In genomic region chr6:113630365-113630737, GRCh38 we compare ENCODE assay signal across 13 cellular contexts.
DNase-seq lines count a peak whose midpoint lies in the region; ATAC-seq and TF ChIP-seq lines count a peak whose summit lies in the region.
"Had no signal": no experiment of that assay in that cellular context is flagged by ENCODE, and none has a peak within 500 bp of the region (broad histone marks: within the 10 kb centered on the region; RNA-seq: fewer than 3 reads in every experiment).

No MANE protein-coding gene starts in this region.

- H2AFZ ChIP-seq in OCI-LY3 (ENCODE audit: low read depth, low read length) (no peak overlapping the region), GM23338 (no peak overlapping the region)

- intact Hi-C loops in gastrocnemius medialis (cut with DNase I; ENCODE audit: low total_unique reads) = loop anchor here (5.0 kb wide), 1 partner anchor 587 kb away; no protein-coding TSS in a partner anchor

- H3K79me2 ChIP-seq in OCI-LY3 (ENCODE audit: low read length) (peaks cover 8% of the 10 kb centered on the region), GM23338 (replicated peaks; ENCODE audit: insufficient read depth) (no peaks in the 10 kb centered on the region)

- no peaks in the 10 kb centered on the region for H3K9me2 ChIP-seq in GM23338 (ENCODE audit: insufficient read depth)

- H3K9me3 ChIP-seq in OCI-LY3 (ENCODE audit: insufficient read depth, low read length) = no peaks in the 10 kb centered on the region
- H3K9me3 ChIP-seq in gastrocnemius medialis = no peaks in the 10 kb centered on the region

- H3K9me3 Mint-ChIP-seq in GM23338 = no peaks in the 10 kb centered on the region

- H3K4me2 ChIP-seq in OCI-LY3 (ENCODE audit: low read length) (peak overlapping the region; percentile 83), GM23338 (no peak overlapping the region)

- DNase-seq in GM03348 (ENCODE audit: low spot score) = peak; percentile 7
- no peak for DNase-seq in epithelial cell of prostate (ENCODE audit: low read depth, low spot score)
- no peak for DNase-seq in gastrocnemius medialis
- DNase-seq in DMS 273 (lab: John Stamatoyannopoulos, UW; ENCODE audit: unreplicated experiment) = no peak
- DNase-seq in SK-N-DZ (ENCODE audit: low spot score) = no peak
- DNase-seq in GM23338 (ENCODE audit: low spot score) = no peak
- DNase-seq in anterior cingulate cortex (lab: John Stamatoyannopoulos, UW) = no peak
- DNase-seq: activated effector memory CD4-positive, alpha-beta T cell treated with Interleukin-2 at 50 U/mL for 16 hours; effector CD8-positive, alpha-beta T cell; kidney; NCI-H1092 had no signal

- no peak for TF ChIP-seq POLR2A in gastrocnemius medialis (IDR thresholded peaks at IDR 0.05)

- no peak for ATAC-seq in gastrocnemius medialis
- ATAC-seq in GM23338 = no peak

- H3K4me1 Mint-ChIP-seq in GM23338 = peaks cover 4% of the 10 kb centered on the region

- H4K20me1 ChIP-seq in OCI-LY3 (ENCODE audit: insufficient read depth, low read length) (no peaks in the 10 kb centered on the region), GM23338 (replicated peaks; ENCODE audit: insufficient read depth) (no peaks in the 10 kb centered on the region)

- no peak overlapping the region for H3K27ac Mint-ChIP-seq in GM23338

- H3K4me3 Mint-ChIP-seq in GM23338 = no peak overlapping the region

- H3F3A ChIP-seq in GM23338 (replicated peaks; ENCODE audit: low read depth) = no peaks in the 10 kb centered on the region

- TF ChIP-seq CTCF in OCI-LY3 (IDR thresholded peaks at IDR 0.05; ENCODE audit: low read depth, low read length) = no peak
- no peak for TF ChIP-seq CTCF in gastrocnemius medialis (IDR thresholded peaks at IDR 0.05 in 4 of 5, conservative IDR thresholded peaks at IDR 0.05 in 1 of 5)
- TF ChIP-seq CTCF in GM23338 (conservative IDR thresholded peaks at IDR 0.05; ENCODE audit: low read depth in 2 of 2) = no peak

- H3K36me3 ChIP-seq in OCI-LY3 (replicated peaks; ENCODE audit: low read depth, low read length) = no peaks in the 10 kb centered on the region
- no peaks in the 10 kb centered on the region for H3K36me3 ChIP-seq in gastrocnemius medialis
- H3K36me3 ChIP-seq in GM23338 (ENCODE audit: insufficient read depth) = no peaks in the 10 kb centered on the region

- no peaks in the 10 kb centered on the region for H3K36me3 Mint-ChIP-seq in GM23338 (ENCODE audit: low read depth)

- peak overlapping the region; percentile 69 for H3K4me3 ChIP-seq in OCI-LY3 (ENCODE audit: low read length)
- H3K4me3 ChIP-seq in gastrocnemius medialis = peak overlapping the region; percentile 36 to 59 (median 50)
- no peak overlapping the region for H3K4me3 ChIP-seq in GM23338

- in situ Hi-C loops in gastrocnemius medialis (cut with MboI; ENCODE audit: low sequenced_read_pairs in 4 of 4) = no loop called here

- H3K27me3 Mint-ChIP-seq in GM23338 (ENCODE audit: insufficient read depth, low read depth, poor library complexity) = peaks cover 7% of the 10 kb centered on the region

- peaks cover 95% of the 10 kb centered on the region for H3K4me1 ChIP-seq in OCI-LY3 (ENCODE audit: low read length)
- H3K4me1 ChIP-seq in gastrocnemius medialis = peaks cover 38 to 60% of the 10 kb centered on the region in 2 donors
- H3K4me1 ChIP-seq in GM23338 (ENCODE audit: insufficient read depth) = peaks cover 6% of the 10 kb centered on the region; the same call in 1 of the 2 replicates

- H3K27ac ChIP-seq in OCI-LY3 (ENCODE audit: low read length) = peak overlapping the region; percentile 99
- peak overlapping the region; percentile 98 for H3K27ac ChIP-seq in epithelial cell of prostate
- H3K27ac ChIP-seq in gastrocnemius medialis = peak overlapping the region; percentile 87 to 98 (median 90)
- no peak overlapping the region for H3K27ac ChIP-seq in GM23338 (ENCODE audit: low read depth)
- H3K27ac ChIP-seq: VCaP had no signal

- peak overlapping the region; percentile 72 for H3K9ac ChIP-seq in OCI-LY3 (ENCODE audit: low read length)

- H3K27me3 ChIP-seq in OCI-LY3 (ENCODE audit: low read depth, low read length) = no peaks in the 10 kb centered on the region
- H3K27me3 ChIP-seq in gastrocnemius medialis = no peaks in the 10 kb centered on the region
- H3K27me3 ChIP-seq in GM23338 (ENCODE audit: insufficient read depth) = no peaks in the 10 kb centered on the region

TF ChIP-seq in GM23338, 12 proteins besides CTCF, POLR2A, EP300 and RAD21 (continues in another document):
- no peak for TF ChIP-seq CREB1 (CRISPR knock-in tag; IDR thresholded peaks at IDR 0.05; ENCODE audit: low read depth)
- TF ChIP-seq ZNF114 (CRISPR knock-in tag; IDR thresholded peaks at IDR 0.05) = no peak
- TF ChIP-seq EZH2phosphoT487 (IDR thresholded peaks at IDR 0.05; ENCODE audit: unreplicated experiment) = no peak
- TF ChIP-seq STAT1 (IDR thresholded peaks at IDR 0.05; ENCODE audit: unreplicated experiment) = no peak
- TF ChIP-seq, protein P1, sequence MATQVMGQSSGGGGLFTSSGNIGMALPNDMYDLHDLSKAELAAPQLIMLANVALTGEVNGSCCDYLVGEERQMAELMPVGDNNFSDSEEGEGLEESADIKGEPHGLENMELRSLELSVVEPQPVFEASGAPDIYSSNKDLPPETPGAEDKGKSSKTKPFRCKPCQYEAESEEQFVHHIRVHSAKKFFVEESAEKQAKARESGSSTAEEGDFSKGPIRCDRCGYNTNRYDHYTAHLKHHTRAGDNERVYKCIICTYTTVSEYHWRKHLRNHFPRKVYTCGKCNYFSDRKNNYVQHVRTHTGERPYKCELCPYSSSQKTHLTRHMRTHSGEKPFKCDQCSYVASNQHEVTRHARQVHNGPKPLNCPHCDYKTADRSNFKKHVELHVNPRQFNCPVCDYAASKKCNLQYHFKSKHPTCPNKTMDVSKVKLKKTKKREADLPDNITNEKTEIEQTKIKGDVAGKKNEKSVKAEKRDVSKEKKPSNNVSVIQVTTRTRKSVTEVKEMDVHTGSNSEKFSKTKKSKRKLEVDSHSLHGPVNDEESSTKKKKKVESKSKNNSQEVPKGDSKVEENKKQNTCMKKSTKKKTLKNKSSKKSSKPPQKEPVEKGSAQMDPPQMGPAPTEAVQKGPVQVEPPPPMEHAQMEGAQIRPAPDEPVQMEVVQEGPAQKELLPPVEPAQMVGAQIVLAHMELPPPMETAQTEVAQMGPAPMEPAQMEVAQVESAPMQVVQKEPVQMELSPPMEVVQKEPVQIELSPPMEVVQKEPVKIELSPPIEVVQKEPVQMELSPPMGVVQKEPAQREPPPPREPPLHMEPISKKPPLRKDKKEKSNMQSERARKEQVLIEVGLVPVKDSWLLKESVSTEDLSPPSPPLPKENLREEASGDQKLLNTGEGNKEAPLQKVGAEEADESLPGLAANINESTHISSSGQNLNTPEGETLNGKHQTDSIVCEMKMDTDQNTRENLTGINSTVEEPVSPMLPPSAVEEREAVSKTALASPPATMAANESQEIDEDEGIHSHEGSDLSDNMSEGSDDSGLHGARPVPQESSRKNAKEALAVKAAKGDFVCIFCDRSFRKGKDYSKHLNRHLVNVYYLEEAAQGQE (IDR thresholded peaks at IDR 0.05; ENCODE audit: unreplicated experiment) = no peak
- no peak for TF ChIP-seq JUNB (IDR thresholded peaks at IDR 0.05; ENCODE audit: unreplicated experiment)
- no peak for TF ChIP-seq EZH2 (IDR thresholded peaks at IDR 0.05; ENCODE audit: low read depth, unreplicated experiment)
